14 cellular contexts compared by ENCODE assay signal in genomic region chr1:93738075-93738622, GRCh38. TPM values are rescaled to one million over a fixed set of nuclear protein-coding genes. Genes with fewer than 3 reads are reported as not detected.
DNase-seq lines count a peak whose midpoint lies in the region; ATAC-seq, FAIRE-seq and TF ChIP-seq lines count a peak whose summit lies in the region.
"Had no signal": no experiment of that assay in that cellular context is flagged by ENCODE, and none has a peak within 500 bp of the region (broad histone marks: within the 10 kb centered on the region; RNA-seq: fewer than 3 reads in every experiment).

No MANE protein-coding gene starts in this region.

- peak; percentile 60 for ATAC-seq in activated CD4-positive, alpha-beta T cell treated with anti-CD3 and anti-CD28 coated beads for 36 hours
- ATAC-seq in HG03135 (IDR thresholded peaks at IDR 0.05; ENCODE audit: unreplicated experiment), result no peak
- no peak for ATAC-seq in GM18868 (IDR thresholded peaks at IDR 0.05; ENCODE audit: unreplicated experiment)
- no peak for ATAC-seq in GM18505 (IDR thresholded peaks at IDR 0.05; ENCODE audit: unreplicated experiment)

- DNase-seq in activated CD4-positive, alpha-beta T cell treated with anti-CD3 and anti-CD28 coated beads for 36 hours, result no peak
- no peak for DNase-seq in activated CD4-positive, alpha-beta T cell treated with anti-CD3 and anti-CD28 coated beads, Interleukin-2, amount 50 U/mL, for 1 hour
- DNase-seq in SW 1271 (lab: John Stamatoyannopoulos, UW) (peak; percentile 43 to 61), fibroblast of pulmonary artery (ENCODE audit: low read depth) (peak; percentile 73), urothelium cell line (ENCODE audit: low spot score) (peak; percentile 92)
- DNase-seq: activated CD4-positive, alpha-beta memory T cell treated with anti-CD3 and anti-CD28 coated beads for 36 hours; activated naive CD8-positive, alpha-beta T cell treated with anti-CD3 and anti-CD28 coated beads, Interleukin-2, amount 10 ng/mL, durations not matched to agents 7 days and 5 days; effector memory CD4-positive, alpha-beta T cell; NCI-H446; nephron progenitor cell had no signal

- H3K27me3 Mint-ChIP-seq in activated CD4-positive, alpha-beta T cell treated with anti-CD3 and anti-CD28 coated beads for 36 hours, result no peaks in the 10 kb centered on the region
- H3K27me3 Mint-ChIP-seq: activated CD4-positive, alpha-beta memory T cell treated with anti-CD3 and anti-CD28 coated beads for 36 hours had no signal

- POLR2A ChIA-PET in activated CD4-positive, alpha-beta T cell treated with anti-CD3 and anti-CD28 coated beads for 36 hours (lab: Charles Lee), result interaction anchor here (0.5 to 0.7 kb wide), 2 partner anchors 45 to 139 kb away, joined by 3 read pairs; no protein-coding TSS in a partner anchor

- TF ChIP-seq CTCF in fibroblast of pulmonary artery (IDR thresholded peaks at IDR 0.05; ENCODE audit: low read length, missing control alignments), result no peak

- no peaks in the 10 kb centered on the region for H3K9me3 Mint-ChIP-seq in activated CD4-positive, alpha-beta T cell treated with anti-CD3 and anti-CD28 coated beads for 36 hours (ENCODE audit: low read depth)
- H3K9me3 Mint-ChIP-seq: activated CD4-positive, alpha-beta memory T cell treated with anti-CD3 and anti-CD28 coated beads for 36 hours; activated naive CD8-positive, alpha-beta T cell treated with anti-CD3 and anti-CD28 coated beads, Interleukin-2, amount 10 ng/mL, durations not matched to agents 7 days and 5 days had no signal

- CTCF ChIA-PET in activated CD4-positive, alpha-beta T cell treated with anti-CD3 and anti-CD28 coated beads for 36 hours (lab: Charles Lee), result interaction anchor here (0.6 kb wide), 2 partner anchors 26 to 113 kb away, joined by 3 read pairs; no protein-coding TSS in a partner anchor

- H3K4me3 ChIP-seq in fibroblast of pulmonary artery (replicated peaks; ENCODE audit: low read depth, low read length), result no peak overlapping the region
- H3K4me3 ChIP-seq: SK-N-MC had no signal

- no peak for TF ChIP-seq POLR2A in GM18505 (IDR thresholded peaks at IDR 0.05; ENCODE audit: borderline replicate concordance, extremely low read depth, insufficient read depth, insufficient read length)

- H3K4me1 Mint-ChIP-seq in activated CD4-positive, alpha-beta T cell treated with anti-CD3 and anti-CD28 coated beads for 36 hours, result no peaks in the 10 kb centered on the region
- H3K4me1 Mint-ChIP-seq: activated naive CD8-positive, alpha-beta T cell treated with anti-CD3 and anti-CD28 coated beads, Interleukin-2, amount 10 ng/mL, durations not matched to agents 7 days and 5 days had no signal

- intact Hi-C loops in activated CD4-positive, alpha-beta T cell treated with anti-CD3 and anti-CD28 coated beads for 36 hours (cut with DNase I, micrococcal nuclease), result no loop called here

- H3K27ac Mint-ChIP-seq in activated CD4-positive, alpha-beta T cell treated with anti-CD3 and anti-CD28 coated beads for 36 hours, result no peak overlapping the region
- H3K27ac Mint-ChIP-seq: activated CD4-positive, alpha-beta memory T cell treated with anti-CD3 and anti-CD28 coated beads for 36 hours; activated naive CD8-positive, alpha-beta T cell treated with anti-CD3 and anti-CD28 coated beads, Interleukin-2, amount 10 ng/mL, durations not matched to agents 7 days and 5 days; nephron progenitor cell had no signal

- peak; percentile 99 for FAIRE-seq in urothelium cell line (lab: Jason Lieb, UNC)

- H3K4me3 Mint-ChIP-seq in activated CD4-positive, alpha-beta T cell treated with anti-CD3 and anti-CD28 coated beads for 36 hours, result no peak overlapping the region
- H3K4me3 Mint-ChIP-seq: activated CD4-positive, alpha-beta memory T cell treated with anti-CD3 and anti-CD28 coated beads for 36 hours; activated naive CD8-positive, alpha-beta T cell treated with anti-CD3 and anti-CD28 coated beads, Interleukin-2, amount 10 ng/mL, durations not matched to agents 7 days and 5 days; nephron progenitor cell had no signal

- H3K36me3 Mint-ChIP-seq in activated CD4-positive, alpha-beta T cell treated with anti-CD3 and anti-CD28 coated beads for 36 hours (ENCODE audit: low read depth), result no peaks in the 10 kb centered on the region
- H3K36me3 Mint-ChIP-seq: activated CD4-positive, alpha-beta memory T cell treated with anti-CD3 and anti-CD28 coated beads for 36 hours; activated naive CD8-positive, alpha-beta T cell treated with anti-CD3 and anti-CD28 coated beads, Interleukin-2, amount 10 ng/mL, durations not matched to agents 7 days and 5 days had no signal

RNA-seq across cellular contexts. Expression of gene BCAR3, which starts 56.5 kb away (rescaled TPM):
- total RNA-seq in activated CD4-positive, alpha-beta T cell treated with anti-CD3 and anti-CD28 coated beads for 36 hours, result under 1 TPM; 0.46 to 0.54 TPM

Comparison
In these comparisons a context has a peak if more than half of its experiments do, and no peak if none do; other contexts are left out.
1. DNase-seq: peak in SW 1271 (2 of 2), fibroblast of pulmonary artery (single experiment) and urothelium cell line (single experiment); none in activated CD4-positive, alpha-beta T cell treated with anti-CD3 and anti-CD28 coated beads for 36 hours (single experiment) and activated CD4-positive, alpha-beta T cell treated with anti-CD3 and anti-CD28 coated beads, Interleukin-2, amount 50 U/mL, for 1 hour (single experiment).